ENCODE assay signal across 6 cellular contexts in genomic region chr10:133377818-133378250, GRCh38. TPM values are rescaled to one million over a fixed set of nuclear protein-coding genes. Genes with fewer than 3 reads are reported as not detected.
DNase-seq lines count a peak whose midpoint lies in the region; ATAC-seq lines count a peak whose summit lies in the region.

No MANE protein-coding gene starts in this region.

- no peaks in the 10 kb centered on the region for H3K9me3 ChIP-seq in CD8-positive, alpha-beta memory T cell (ENCODE audit: low read length)
- H3K9me3 ChIP-seq in adipocyte (ENCODE audit: control insufficient read depth, low read length) (no peaks in the 10 kb centered on the region), mucosa of rectum (ENCODE audit: control insufficient read depth in 2 of 2, low read length in 2 of 2) (no peaks in the 10 kb centered on the region)

- H3K36me3 ChIP-seq in CD8-positive, alpha-beta memory T cell (ENCODE audit: insufficient read depth, low read length), result no peaks in the 10 kb centered on the region
- H3K36me3 ChIP-seq in adipocyte (ENCODE audit: control insufficient read depth, insufficient read depth, low read length, severe bottlenecking) (no peaks in the 10 kb centered on the region), mucosa of rectum (ENCODE audit: control insufficient read depth in 2 of 2, insufficient read depth in 2 of 2, low read length in 2 of 2) (peaks cover 0 to 2% of the 10 kb centered on the region in 2 donors)

- CTCF ChIA-PET in CD8-positive, alpha-beta memory T cell (lab: Charles Lee), result interaction anchor here (0.9 to 1.7 kb wide), 3 partner anchors 13 to 31 kb away, joined by 3 to 4 read pairs (median 3); no protein-coding TSS in a partner anchor

- no peak overlapping the region for H3K27ac ChIP-seq in CD8-positive, alpha-beta memory T cell (ENCODE audit: low read depth, low read length)
- peak overlapping the region; percentile 76 to 86 for H3K27ac ChIP-seq in mucosa of rectum (ENCODE audit: low read depth in 2 of 2, low read length in 2 of 2)

- H3K9me3 Mint-ChIP-seq in CD8-positive, alpha-beta memory T cell, result no peaks in the 10 kb centered on the region

- H3K27ac Mint-ChIP-seq in CD8-positive, alpha-beta memory T cell, result peak overlapping the region in 3 of 8 donors; percentile 26 to 83 (median 37)

- H3K27me3 ChIP-seq in CD8-positive, alpha-beta memory T cell (ENCODE audit: insufficient read depth, low read length, poor library complexity, severe bottlenecking), result no peaks in the 10 kb centered on the region
- H3K27me3 ChIP-seq in adipocyte (replicated peaks; ENCODE audit: control insufficient read depth, insufficient read depth, low read length) (no peaks in the 10 kb centered on the region), mucosa of rectum (ENCODE audit: control insufficient read depth in 2 of 2, insufficient read depth in 2 of 2, low read length in 2 of 2) (no peaks in the 10 kb centered on the region)

- DNase-seq in CD8-positive, alpha-beta memory T cell, result no peak
- DNase-seq in adipocyte (ENCODE audit: low read depth), result no peak
- no peak for DNase-seq in NCI-H2227 treated with DMSO at 0.1 percent for 48 hours (lab: John Stamatoyannopoulos, UW)
- no peak for DNase-seq in amygdala (lab: John Stamatoyannopoulos, UW)

- peak overlapping the region; percentile 87 for H3K9ac ChIP-seq in adipocyte (ENCODE audit: low read length)
- peak overlapping the region; percentile 70 to 80 for H3K9ac ChIP-seq in mucosa of rectum (ENCODE audit: low read depth in 1 of 2, low read length in 2 of 2)

- POLR2A ChIA-PET in CD8-positive, alpha-beta memory T cell (lab: Charles Lee), result interaction anchor here (1.0 to 2.4 kb wide), 5 partner anchors 10 to 42 kb away, joined by 3 to 10 read pairs (median 5); partner anchors contain the start of gene CALY

- peak overlapping the region; percentile 86 to 92 (median 87) for H3K4me3 Mint-ChIP-seq in CD8-positive, alpha-beta memory T cell

- no peak for ATAC-seq in GM21825 (IDR thresholded peaks at IDR 0.05; ENCODE audit: unreplicated experiment)

- peak overlapping the region; percentile 78 for H3K4me3 ChIP-seq in CD8-positive, alpha-beta memory T cell (ENCODE audit: low read length)
- H3K4me3 ChIP-seq in adipocyte (ENCODE audit: low read length) (peak overlapping the region; percentile 92), mucosa of rectum (ENCODE audit: low read length in 2 of 2) (peak overlapping the region; percentile 74 to 82)

- peaks cover 0 to 1% of the 10 kb centered on the region in 2 donors for H3K27me3 Mint-ChIP-seq in CD8-positive, alpha-beta memory T cell

- peaks cover 0 to 4% (median 0%) of the 10 kb centered on the region in 3 donors for H3K36me3 Mint-ChIP-seq in CD8-positive, alpha-beta memory T cell

- peaks cover 6% of the 10 kb centered on the region for H3K4me1 ChIP-seq in CD8-positive, alpha-beta memory T cell (ENCODE audit: insufficient read depth, low read length)
- H3K4me1 ChIP-seq in adipocyte (ENCODE audit: control insufficient read depth, insufficient read depth, low read length) (peaks cover 9% of the 10 kb centered on the region), mucosa of rectum (ENCODE audit: control insufficient read depth in 2 of 2, insufficient read depth in 2 of 2, low read length in 2 of 2) (peaks cover 20 to 22% of the 10 kb centered on the region in 2 donors)

- H3K4me1 Mint-ChIP-seq in CD8-positive, alpha-beta memory T cell, result peaks cover 9 to 37% (median 13%) of the 10 kb centered on the region in 3 donors

RNA-seq across cellular contexts. Expression of gene PAOX, which starts 1.2 kb away (rescaled TPM):
- total RNA-seq in CD8-positive, alpha-beta memory T cell, result 1 to 10 TPM; 6.4 to 6.7 TPM
- 16.8 TPM for polyA plus RNA-seq in CD8-positive, alpha-beta memory T cell

RNA-seq across cellular contexts. Expression of gene ECHS1, which starts 4.7 kb away (rescaled TPM):
- total RNA-seq in CD8-positive, alpha-beta memory T cell, result 10 to 100 TPM; 74.7 to 76.3 TPM
- polyA plus RNA-seq in CD8-positive, alpha-beta memory T cell, result 103 TPM

RNA-seq across cellular contexts. Expression of gene MTG1, which starts 16.1 kb away (rescaled TPM):
- total RNA-seq in CD8-positive, alpha-beta memory T cell, result 10 to 100 TPM; 53.9 to 54.6 TPM
- 38.5 TPM for polyA plus RNA-seq in CD8-positive, alpha-beta memory T cell

RNA-seq across cellular contexts. Expression of gene FUOM, which starts 20.0 kb away (rescaled TPM):
- total RNA-seq in CD8-positive, alpha-beta memory T cell, result 10 to 100 TPM; 34.6 to 39.8 TPM
- 22.9 TPM for polyA plus RNA-seq in CD8-positive, alpha-beta memory T cell

RNA-seq across cellular contexts. Expression of gene PRAP1, which starts 30.7 kb away (rescaled TPM):
- total RNA-seq in CD8-positive, alpha-beta memory T cell, result not detected
- not detected for polyA plus RNA-seq in CD8-positive, alpha-beta memory T cell
